ENCODE assay signal across 3 cellular contexts in the genomic region with DNA sequence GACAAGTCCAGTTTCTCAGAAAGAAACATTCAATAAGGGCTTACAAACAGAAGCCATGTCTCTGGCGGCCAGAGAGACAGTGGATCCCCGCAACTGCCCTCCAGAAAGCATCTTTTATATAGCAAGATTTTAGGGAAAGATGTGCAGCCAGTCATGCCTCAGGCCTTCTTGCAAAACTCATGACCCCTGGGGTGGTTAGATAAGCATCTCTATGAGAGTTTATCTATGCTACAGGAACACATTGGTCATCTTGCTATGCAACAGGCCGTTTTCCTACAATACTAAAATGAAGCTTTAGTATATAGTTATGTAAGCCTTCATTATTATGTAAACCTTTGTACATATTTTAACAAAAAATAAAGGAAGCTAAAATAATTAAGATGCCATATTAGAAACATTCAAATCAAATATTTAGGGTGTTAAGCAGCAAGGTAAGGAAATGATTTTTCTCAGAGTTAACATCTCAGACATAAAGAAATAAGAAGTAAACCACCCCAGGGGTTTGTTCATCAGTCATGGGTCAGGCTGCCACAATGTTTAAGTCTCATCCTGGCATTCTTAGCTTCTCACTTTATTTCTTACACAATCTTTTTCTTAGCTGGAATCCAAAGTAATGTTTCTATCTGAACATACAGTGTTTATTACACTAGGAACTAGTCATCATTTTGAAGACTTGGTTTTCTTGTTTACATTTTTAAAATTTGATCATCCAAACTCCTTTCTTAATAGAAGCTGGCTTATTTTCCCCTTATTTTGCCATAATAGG.
TF ChIP-seq lines count a peak whose summit lies in the region.

No MANE protein-coding gene starts in this region.

TF ChIP-seq in IMR-90, 13 proteins besides CTCF, POLR2A, EP300 and RAD21:
- peak; percentile 29; the same call in 1 of the 2 replicates for TF ChIP-seq FOS (IDR thresholded peaks at IDR 0.05; ENCODE audit: low read depth, low read length)
- peak; percentile 93 for TF ChIP-seq CEBPB (IDR thresholded peaks at IDR 0.05; ENCODE audit: low read depth, low read length)
- TF ChIP-seq RCOR1 (IDR thresholded peaks at IDR 0.05; ENCODE audit: insufficient replicate concordance, low read length): no peak
TF ChIP-seq in IMR-90: peak in this region for 2.

TF ChIP-seq in K562, 482 proteins besides CTCF, POLR2A, EP300 and RAD21:
- TF ChIP-seq EP400 (IDR thresholded peaks at IDR 0.05) (no peak), NR1H2 (CRISPR knock-in tag; IDR thresholded peaks at IDR 0.05) (no peak), CEBPG (CRISPR knock-in tag; IDR thresholded peaks at IDR 0.05) (no peak), CEBPG (tag; conservative IDR thresholded peaks at IDR 0.05 in 1 of 2, IDR thresholded peaks at IDR 0.05 in 1 of 2) (0 out of 4 replicates have a peak, but pooled peaks of 1 of the 2 experiments have one; percentile 14), FOSL1 (tag; conservative IDR thresholded peaks at IDR 0.05) (peak; percentile 44), NEUROD1 (IDR thresholded peaks at IDR 0.05; ENCODE audit: borderline replicate concordance, low read depth, low read length, partially characterized antibody) (no peak), RFX5 (IDR thresholded peaks at IDR 0.05; ENCODE audit: low read depth, low read length) (no peak), SAFB (IDR thresholded peaks at IDR 0.05; ENCODE audit: borderline replicate concordance, low read depth, low read length) (no peak), COPS2 (conservative IDR thresholded peaks at IDR 0.05) (no peak), ZNF766 (CRISPR knock-in tag; conservative IDR thresholded peaks at IDR 0.05) (peak; percentile 89), TCFL5 (CRISPR knock-in tag; conservative IDR thresholded peaks at IDR 0.05) (no peak), NR2C2 (CRISPR knock-in tag; IDR thresholded peaks at IDR 0.05) (no peak), NR2C2 (tag; IDR thresholded peaks at IDR 0.05) (peak; percentile 34; the same call in 1 of the 2 replicates), TAF1 (IDR thresholded peaks at IDR 0.05; ENCODE audit: control insufficient read depth, extremely low read depth, insufficient read depth, low read length, severe bottlenecking) (no peak), TFAM (CRISPR knock-in tag; conservative IDR thresholded peaks at IDR 0.05) (no peak)
- TF ChIP-seq, protein P1, sequence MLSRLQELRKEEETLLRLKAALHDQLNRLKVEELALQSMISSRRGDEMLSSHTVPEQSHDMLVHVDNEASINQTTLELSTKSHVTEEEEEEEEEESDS (CRISPR knock-in tag; IDR thresholded peaks at IDR 0.05): no peak
- TF ChIP-seq, protein P2, sequence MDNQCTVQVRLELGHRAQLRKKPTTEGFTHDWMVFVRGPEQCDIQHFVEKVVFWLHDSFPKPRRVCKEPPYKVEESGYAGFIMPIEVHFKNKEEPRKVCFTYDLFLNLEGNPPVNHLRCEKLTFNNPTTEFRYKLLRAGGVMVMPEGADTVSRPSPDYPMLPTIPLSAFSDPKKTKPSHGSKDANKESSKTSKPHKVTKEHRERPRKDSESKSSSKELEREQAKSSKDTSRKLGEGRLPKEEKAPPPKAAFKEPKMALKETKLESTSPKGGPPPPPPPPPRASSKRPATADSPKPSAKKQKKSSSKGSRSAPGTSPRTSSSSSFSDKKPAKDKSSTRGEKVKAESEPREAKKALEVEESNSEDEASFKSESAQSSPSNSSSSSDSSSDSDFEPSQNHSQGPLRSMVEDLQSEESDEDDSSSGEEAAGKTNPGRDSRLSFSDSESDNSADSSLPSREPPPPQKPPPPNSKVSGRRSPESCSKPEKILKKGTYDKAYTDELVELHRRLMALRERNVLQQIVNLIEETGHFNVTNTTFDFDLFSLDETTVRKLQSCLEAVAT (IDR thresholded peaks at IDR 0.05): no peak
- TF ChIP-seq, protein P3, sequence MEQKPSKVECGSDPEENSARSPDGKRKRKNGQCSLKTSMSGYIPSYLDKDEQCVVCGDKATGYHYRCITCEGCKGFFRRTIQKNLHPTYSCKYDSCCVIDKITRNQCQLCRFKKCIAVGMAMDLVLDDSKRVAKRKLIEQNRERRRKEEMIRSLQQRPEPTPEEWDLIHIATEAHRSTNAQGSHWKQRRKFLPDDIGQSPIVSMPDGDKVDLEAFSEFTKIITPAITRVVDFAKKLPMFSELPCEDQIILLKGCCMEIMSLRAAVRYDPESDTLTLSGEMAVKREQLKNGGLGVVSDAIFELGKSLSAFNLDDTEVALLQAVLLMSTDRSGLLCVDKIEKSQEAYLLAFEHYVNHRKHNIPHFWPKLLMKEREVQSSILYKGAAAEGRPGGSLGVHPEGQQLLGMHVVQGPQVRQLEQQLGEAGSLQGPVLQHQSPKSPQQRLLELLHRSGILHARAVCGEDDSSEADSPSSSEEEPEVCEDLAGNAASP (IDR thresholded peaks at IDR 0.05): no peak

TF ChIP-seq in HEK293T, 16 proteins besides CTCF, POLR2A, EP300 and RAD21:
- TF ChIP-seq L3MBTL2 (conservative IDR thresholded peaks at IDR 0.05): no peak
- TF ChIP-seq TARDBP (IDR thresholded peaks at IDR 0.05): no peak
- no peak for TF ChIP-seq ZNF384 (IDR thresholded peaks at IDR 0.05)
- no peak for TF ChIP-seq LEF1 (IDR thresholded peaks at IDR 0.05; ENCODE audit: borderline replicate concordance)
- TF ChIP-seq FOXM1 (IDR thresholded peaks at IDR 0.05; ENCODE audit: borderline replicate concordance): no peak
- TF ChIP-seq FOXA1 (IDR thresholded peaks at IDR 0.05): no peak
- TF ChIP-seq ELF4 (IDR thresholded peaks at IDR 0.05): no peak
- TF ChIP-seq FOXK2 (IDR thresholded peaks at IDR 0.05): no peak
- TF ChIP-seq SP1 (IDR thresholded peaks at IDR 0.05): no peak
- TF ChIP-seq CTBP1 (IDR thresholded peaks at IDR 0.05; ENCODE audit: borderline replicate concordance): no peak
- TF ChIP-seq, protein P4, sequence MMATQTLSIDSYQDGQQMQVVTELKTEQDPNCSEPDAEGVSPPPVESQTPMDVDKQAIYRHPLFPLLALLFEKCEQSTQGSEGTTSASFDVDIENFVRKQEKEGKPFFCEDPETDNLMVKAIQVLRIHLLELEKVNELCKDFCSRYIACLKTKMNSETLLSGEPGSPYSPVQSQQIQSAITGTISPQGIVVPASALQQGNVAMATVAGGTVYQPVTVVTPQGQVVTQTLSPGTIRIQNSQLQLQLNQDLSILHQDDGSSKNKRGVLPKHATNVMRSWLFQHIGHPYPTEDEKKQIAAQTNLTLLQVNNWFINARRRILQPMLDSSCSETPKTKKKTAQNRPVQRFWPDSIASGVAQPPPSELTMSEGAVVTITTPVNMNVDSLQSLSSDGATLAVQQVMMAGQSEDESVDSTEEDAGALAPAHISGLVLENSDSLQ (IDR thresholded peaks at IDR 0.05): no peak
- no peak for TF ChIP-seq HDGF (IDR thresholded peaks at IDR 0.05; ENCODE audit: borderline replicate concordance)
- TF ChIP-seq ARNT (IDR thresholded peaks at IDR 0.05): no peak
- TF ChIP-seq SUZ12 (IDR thresholded peaks at IDR 0.05): no peak
- TF ChIP-seq NFRKB (IDR thresholded peaks at IDR 0.05): no peak
- no peak for TF ChIP-seq BHLHE40 (IDR thresholded peaks at IDR 0.05; ENCODE audit: borderline replicate concordance)
